In the genomic region with DNA sequence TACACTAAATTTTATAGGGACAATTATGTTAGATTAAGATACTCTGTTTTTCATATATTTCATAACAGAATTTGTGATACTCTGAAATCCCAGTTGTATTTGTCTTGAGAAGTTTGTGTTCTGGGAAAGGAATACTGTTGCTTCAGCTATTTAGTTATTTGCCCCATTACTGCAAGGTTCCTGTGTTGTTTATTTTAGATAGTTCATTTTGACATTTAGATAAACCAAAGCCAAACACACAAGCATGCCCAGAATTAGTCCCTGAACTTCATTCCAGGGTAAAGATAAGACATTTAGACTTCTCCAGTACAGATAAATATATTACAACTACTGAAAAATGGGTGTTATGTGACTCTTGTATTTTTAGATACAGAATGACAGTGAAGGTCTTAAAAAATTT, we compare ENCODE assay signal across 20 cellular contexts.
DNase-seq lines count a peak whose midpoint lies in the region; ATAC-seq and TF ChIP-seq lines count a peak whose summit lies in the region.
"Had no signal": no experiment of that assay in that cellular context is flagged by ENCODE, and none has a peak within 500 bp of the region (broad histone marks: within the 10 kb centered on the region; RNA-seq: fewer than 3 reads in every experiment).

No MANE protein-coding gene starts in this region.

- peaks cover 22% of the 10 kb centered on the region for H4K20me1 ChIP-seq in osteoblast (ENCODE audit: insufficient read depth, low read length)

- no peak overlapping the region for H3K4me2 ChIP-seq in osteoblast (ENCODE audit: insufficient read depth, low read length)
- H3K4me2 ChIP-seq: neural progenitor cell had no signal

- peaks cover 0 to 40% (median 13%) of the 10 kb centered on the region in 4 donors for H3K4me1 ChIP-seq in tibial artery
- H3K4me1 ChIP-seq in osteoblast (ENCODE audit: insufficient read depth, low read length): no peaks in the 10 kb centered on the region
- H3K4me1 ChIP-seq: neural progenitor cell, psoas muscle had no signal

- DNase-seq in fibroblast of peridontal ligament (ENCODE audit: extremely low read depth): peak; percentile 27
- DNase-seq in left kidney (ENCODE audit: low read depth, low spot score): peak; percentile 12
- DNase-seq in tibial artery: no peak
- DNase-seq in NCI-H446 (lab: John Stamatoyannopoulos, UW): no peak
- no peak for DNase-seq in osteoblast (ENCODE audit: insufficient read length, low spot score, missing footprints)
- DNase-seq: activated naive CD4-positive, alpha-beta T cell treated with anti-CD3 and anti-CD28 coated beads, Interleukin-2, amount 10 ng/mL, durations not matched to agents 7 days and 5 days; activated T-cell treated with anti-CD3 and anti-CD28 coated beads, Interleukin-2, amount 50 U/mL, for 48 hours; CD8-positive, alpha-beta T cell; DMS53; effector CD8-positive, alpha-beta T cell; left colon; NCI-H1694; NCI-H774; psoas muscle; small intestine; stimulated activated naive CD4-positive, alpha-beta T cell had no signal

- H3K36me3 ChIP-seq in tibial artery (no peaks in the 10 kb centered on the region), osteoblast (ENCODE audit: insufficient read depth, low read length) (no peaks in the 10 kb centered on the region)
- H3K36me3 ChIP-seq: neural progenitor cell, thoracic aorta had no signal

- no peak for TF ChIP-seq CTCF in VCaP (conservative IDR thresholded peaks at IDR 0.05)
- no peak for TF ChIP-seq CTCF in tibial artery (IDR thresholded peaks at IDR 0.05)
- no peak for TF ChIP-seq CTCF in osteoblast (IDR thresholded peaks at IDR 0.05; ENCODE audit: extremely low read depth, low read depth, low read length)

- no peak for ATAC-seq in GM21529 (IDR thresholded peaks at IDR 0.05; ENCODE audit: unreplicated experiment)
- ATAC-seq: CD8-positive, alpha-beta T cell; left colon; psoas muscle had no signal

- no peak overlapping the region for H2AFZ ChIP-seq in osteoblast (ENCODE audit: low read length)
- H2AFZ ChIP-seq: neural progenitor cell had no signal

- H3K4me3 ChIP-seq in tibial artery (no peak overlapping the region), osteoblast (ENCODE audit: insufficient read depth, low read length) (no peak overlapping the region)
- H3K4me3 ChIP-seq: neural progenitor cell, psoas muscle, thoracic aorta had no signal

- intact Hi-C loops in tibial artery (cut with DNase I; ENCODE audit: low total_unique reads): loop anchor here (10.0 kb wide), 1 partner anchor 1014 kb away; no protein-coding TSS in a partner anchor

- H3K27ac ChIP-seq in VCaP: peak overlapping the region; percentile 50
- peak overlapping the region; percentile 22 to 30 for H3K27ac ChIP-seq in tibial artery
- H3K27ac ChIP-seq in osteoblast (ENCODE audit: low read depth, low read length): no peak overlapping the region
- H3K27ac ChIP-seq: neural progenitor cell, psoas muscle had no signal

- H3K79me2 ChIP-seq in osteoblast (ENCODE audit: insufficient read depth, low read length): peaks cover 52% of the 10 kb centered on the region

- H3K9me3 ChIP-seq in tibial artery: no peaks in the 10 kb centered on the region
- no peaks in the 10 kb centered on the region for H3K9me3 ChIP-seq in osteoblast (ENCODE audit: low read depth, low read length)
- H3K9me3 ChIP-seq: psoas muscle, thoracic aorta had no signal

- no peaks in the 10 kb centered on the region for H3K27me3 ChIP-seq in tibial artery
- no peaks in the 10 kb centered on the region for H3K27me3 ChIP-seq in osteoblast (ENCODE audit: insufficient read depth, low read length)
- H3K27me3 ChIP-seq: neural progenitor cell had no signal

Comparison
In these comparisons a context has a peak if more than half of its experiments do, and no peak if none do; other contexts are left out.
1. DNase-seq: peak in fibroblast of peridontal ligament (single experiment) and left kidney (single experiment); none in tibial artery (0 of 2), NCI-H446 (0 of 2) and osteoblast (single experiment).